In the genomic region with DNA sequence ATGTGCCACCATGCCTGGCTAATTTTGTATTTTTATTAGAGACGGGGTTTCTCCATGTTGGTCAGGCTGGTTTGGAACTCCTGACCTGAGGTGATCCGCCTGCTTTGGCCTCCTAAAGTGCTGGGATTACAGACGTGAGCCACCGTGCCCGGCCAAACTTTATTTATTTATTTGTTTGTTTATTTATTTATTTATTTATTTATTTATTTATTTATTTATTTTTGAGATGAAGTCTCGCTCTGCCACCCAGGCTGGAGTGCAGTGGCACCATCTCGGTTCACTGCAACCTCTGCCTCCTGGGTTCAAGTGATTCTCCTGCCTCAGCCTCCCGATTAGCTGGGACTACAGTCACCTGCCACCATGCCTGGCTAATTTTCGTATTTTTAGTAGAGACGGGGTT, we compare ENCODE assay signal across 2 cellular contexts. TPM values are rescaled to one million over a fixed set of nuclear protein-coding genes. Genes with fewer than 3 reads are reported as not detected.
"Had no signal": no experiment of that assay in that cellular context is flagged by ENCODE, and none has a peak within 500 bp of the region (broad histone marks: within the 10 kb centered on the region; RNA-seq: fewer than 3 reads in every experiment).

No MANE protein-coding gene starts in this region.

RNA-seq across cellular contexts. Expression of a gene that starts 7.0 kb away (rescaled TPM):
- total RNA-seq: GM23338, H4 had no signal
- polyA plus RNA-seq: GM23338 had no signal
